In the genomic region with DNA sequence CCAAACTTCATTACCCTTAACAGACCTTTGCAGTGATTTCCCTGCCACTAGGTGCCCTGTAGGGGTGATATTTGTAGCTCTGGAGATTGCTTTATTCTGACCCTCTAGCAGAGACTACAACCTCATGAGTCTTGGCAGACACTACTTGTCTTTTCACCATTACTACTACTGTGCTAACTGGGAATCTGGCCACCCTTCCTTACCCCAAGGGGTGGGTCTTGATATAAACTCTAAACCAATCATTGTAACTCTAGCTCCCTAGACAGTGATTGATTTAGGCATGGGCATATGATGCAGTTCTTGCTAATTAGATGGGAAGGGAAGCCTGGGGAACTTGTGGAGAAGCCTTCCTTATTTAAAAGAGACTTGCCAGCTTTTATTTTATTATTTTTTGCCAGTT, we compare ENCODE assay signal across 10 cellular contexts. TPM values are rescaled to one million over a fixed set of nuclear protein-coding genes. Genes with fewer than 3 reads are reported as not detected.
A peak's percentile ranks its signal among the peaks of the same experiment; 100 is the strongest.
DNase-seq lines count a peak whose midpoint lies in the region; ATAC-seq and TF ChIP-seq lines count a peak whose summit lies in the region.
"Had no signal": no experiment of that assay in that cellular context is flagged by ENCODE, and none has a peak within 500 bp of the region (broad histone marks: within the 10 kb centered on the region; RNA-seq: fewer than 3 reads in every experiment).

No MANE protein-coding gene starts in this region.

- no peak for TF ChIP-seq CTCF in activated CD8-positive, alpha-beta T cell treated with anti-CD3 and anti-CD28 coated beads for 36 hours (IDR thresholded peaks at IDR 0.05)
- no peak for TF ChIP-seq CTCF in neural crest cell (conservative IDR thresholded peaks at IDR 0.05)

- peaks cover 26% of the 10 kb centered on the region for H3K36me3 Mint-ChIP-seq in activated CD8-positive, alpha-beta T cell treated with anti-CD3 and anti-CD28 coated beads for 36 hours (ENCODE audit: low read depth)
- peaks cover 24% of the 10 kb centered on the region for H3K36me3 Mint-ChIP-seq in activated CD8-positive, alpha-beta T cell treated with anti-CD3 and anti-CD28 coated beads, Interleukin-2, amount 10 ng/mL, durations not matched to agents 7 days and 5 days (ENCODE audit: low read depth)
- peaks cover 24% of the 10 kb centered on the region for H3K36me3 Mint-ChIP-seq in central memory CD8-positive, alpha-beta T cell (ENCODE audit: insufficient read depth)
- no peaks in the 10 kb centered on the region for H3K36me3 Mint-ChIP-seq in neural crest cell (ENCODE audit: low read depth)

- no peak for DNase-seq in activated CD8-positive, alpha-beta T cell treated with anti-CD3 and anti-CD28 coated beads for 36 hours
- DNase-seq in activated CD8-positive, alpha-beta T cell treated with anti-CD3 and anti-CD28 coated beads, Interleukin-2, amount 10 ng/mL, durations not matched to agents 7 days and 5 days: no peak
- DNase-seq in NCI-H226 (peak; percentile 48), neural crest cell (ENCODE audit: low read depth, low spot score) (no peak), Ammon's horn (ENCODE audit: low spot score) (no peak)
- DNase-seq in central memory CD8-positive, alpha-beta T cell (ENCODE audit: low spot score in 2 of 2): no peak
- DNase-seq: EL, NCI-H1930 had no signal

- no peaks in the 10 kb centered on the region for H3K9me3 Mint-ChIP-seq in activated CD8-positive, alpha-beta T cell treated with anti-CD3 and anti-CD28 coated beads for 36 hours
- no peaks in the 10 kb centered on the region for H3K9me3 Mint-ChIP-seq in activated CD8-positive, alpha-beta T cell treated with anti-CD3 and anti-CD28 coated beads, Interleukin-2, amount 10 ng/mL, durations not matched to agents 7 days and 5 days (ENCODE audit: insufficient read depth)
- H3K9me3 Mint-ChIP-seq in central memory CD8-positive, alpha-beta T cell: no peaks in the 10 kb centered on the region
- H3K9me3 Mint-ChIP-seq in neural crest cell: no peaks in the 10 kb centered on the region

- H3K27me3 Mint-ChIP-seq in activated CD8-positive, alpha-beta T cell treated with anti-CD3 and anti-CD28 coated beads for 36 hours: no peaks in the 10 kb centered on the region
- no peaks in the 10 kb centered on the region for H3K27me3 Mint-ChIP-seq in activated CD8-positive, alpha-beta T cell treated with anti-CD3 and anti-CD28 coated beads, Interleukin-2, amount 10 ng/mL, durations not matched to agents 7 days and 5 days (ENCODE audit: low read depth)
- H3K27me3 Mint-ChIP-seq in central memory CD8-positive, alpha-beta T cell: no peaks in the 10 kb centered on the region
- H3K27me3 Mint-ChIP-seq in neural crest cell (ENCODE audit: low read depth): no peaks in the 10 kb centered on the region

- peak overlapping the region; percentile 8 for H3K27ac Mint-ChIP-seq in activated CD8-positive, alpha-beta T cell treated with anti-CD3 and anti-CD28 coated beads for 36 hours
- H3K27ac Mint-ChIP-seq in activated CD8-positive, alpha-beta T cell treated with anti-CD3 and anti-CD28 coated beads, Interleukin-2, amount 10 ng/mL, durations not matched to agents 7 days and 5 days: no peak overlapping the region
- H3K27ac Mint-ChIP-seq in central memory CD8-positive, alpha-beta T cell (ENCODE audit: low read depth): no peak overlapping the region
- H3K27ac Mint-ChIP-seq in neural crest cell (ENCODE audit: unreplicated experiment): no peak overlapping the region

- intact Hi-C loops in activated CD8-positive, alpha-beta T cell treated with anti-CD3 and anti-CD28 coated beads for 36 hours (cut with micrococcal nuclease): no loop called here

- no peak overlapping the region for H3K4me3 Mint-ChIP-seq in activated CD8-positive, alpha-beta T cell treated with anti-CD3 and anti-CD28 coated beads for 36 hours
- H3K4me3 Mint-ChIP-seq in activated CD8-positive, alpha-beta T cell treated with anti-CD3 and anti-CD28 coated beads, Interleukin-2, amount 10 ng/mL, durations not matched to agents 7 days and 5 days: no peak overlapping the region
- peak overlapping the region; percentile 98 for H3K4me3 Mint-ChIP-seq in central memory CD8-positive, alpha-beta T cell
- peak overlapping the region; percentile 80 for H3K4me3 Mint-ChIP-seq in neural crest cell

- CTCF ChIA-PET in activated CD8-positive, alpha-beta T cell treated with anti-CD3 and anti-CD28 coated beads for 36 hours (lab: Charles Lee): interaction anchor here (1.0 to 2.5 kb wide), 9 partner anchors 8 to 136 kb away, joined by 3 to 9 read pairs (median 5); a partner anchor contains a TSS
- CTCF ChIA-PET in activated CD8-positive, alpha-beta T cell treated with anti-CD3 and anti-CD28 coated beads, Interleukin-2, amount 10 ng/mL, durations not matched to agents 7 days and 5 days (lab: Charles Lee): interaction anchor here (1.1 to 2.7 kb wide), 10 partner anchors 11 to 137 kb away, joined by 3 to 16 read pairs (median 4); a partner anchor contains a TSS

- POLR2A ChIA-PET in activated CD8-positive, alpha-beta T cell treated with anti-CD3 and anti-CD28 coated beads for 36 hours (lab: Charles Lee): interaction anchor here (0.8 to 1.6 kb wide), 5 partner anchors 11 to 133 kb away, joined by 3 to 4 read pairs (median 3); no protein-coding TSS in a partner anchor
- POLR2A ChIA-PET in activated CD8-positive, alpha-beta T cell treated with anti-CD3 and anti-CD28 coated beads, Interleukin-2, amount 10 ng/mL, durations not matched to agents 7 days and 5 days (lab: Charles Lee): interaction anchor here (0.6 kb wide), 1 partner anchor 39 kb away, joined by 3 read pairs; a partner anchor contains a TSS

- peaks cover 55% of the 10 kb centered on the region for H3K4me1 Mint-ChIP-seq in activated CD8-positive, alpha-beta T cell treated with anti-CD3 and anti-CD28 coated beads for 36 hours (ENCODE audit: low read depth)
- peaks cover 52% of the 10 kb centered on the region for H3K4me1 Mint-ChIP-seq in activated CD8-positive, alpha-beta T cell treated with anti-CD3 and anti-CD28 coated beads, Interleukin-2, amount 10 ng/mL, durations not matched to agents 7 days and 5 days (ENCODE audit: low read depth)
- H3K4me1 Mint-ChIP-seq in central memory CD8-positive, alpha-beta T cell: peaks cover 64% of the 10 kb centered on the region
- peaks cover 36% of the 10 kb centered on the region for H3K4me1 Mint-ChIP-seq in neural crest cell

- no peak for ATAC-seq in activated CD8-positive, alpha-beta T cell treated with anti-CD3 and anti-CD28 coated beads for 36 hours
- ATAC-seq in activated CD8-positive, alpha-beta T cell treated with anti-CD3 and anti-CD28 coated beads, Interleukin-2, amount 10 ng/mL, durations not matched to agents 7 days and 5 days: no peak
- ATAC-seq in central memory CD8-positive, alpha-beta T cell (replicated peaks; ENCODE audit: extremely low read depth, poor library complexity, severe bottlenecking): no peak
- ATAC-seq in HG02610 (IDR thresholded peaks at IDR 0.05; ENCODE audit: unreplicated experiment) (no peak), HG03469 (IDR thresholded peaks at IDR 0.05; ENCODE audit: unreplicated experiment) (no peak)

RNA-seq across cellular contexts. Expression of a gene that starts 3.9 kb away (rescaled TPM):
- 10 to 100 TPM; 70.8 to 74.3 TPM for total RNA-seq in activated CD8-positive, alpha-beta T cell treated with anti-CD3 and anti-CD28 coated beads for 36 hours
- 10 to 100 TPM; 65.7 to 67.2 TPM for total RNA-seq in activated CD8-positive, alpha-beta T cell treated with anti-CD3 and anti-CD28 coated beads, Interleukin-2, amount 10 ng/mL, durations not matched to agents 7 days and 5 days
- 63.6 and 70.0 TPM in 2 replicates for total RNA-seq in neural crest cell

RNA-seq across cellular contexts. Expression of a gene that starts 39.0 kb away (rescaled TPM):
- 10 to 100 TPM; 25.3 to 27.7 TPM for total RNA-seq in activated CD8-positive, alpha-beta T cell treated with anti-CD3 and anti-CD28 coated beads for 36 hours
- total RNA-seq in activated CD8-positive, alpha-beta T cell treated with anti-CD3 and anti-CD28 coated beads, Interleukin-2, amount 10 ng/mL, durations not matched to agents 7 days and 5 days: 10 to 100 TPM; 32.6 to 36.2 TPM
- total RNA-seq in neural crest cell: 34.8 and 36.0 TPM in 2 replicates

Comparison
In these comparisons a context has a peak if more than half of its experiments do, and no peak if none do; other contexts are left out.
1. H3K4me3 Mint-ChIP-seq: peak in central memory CD8-positive, alpha-beta T cell (single experiment) and neural crest cell (single experiment); none in activated CD8-positive, alpha-beta T cell treated with anti-CD3 and anti-CD28 coated beads for 36 hours (single experiment) and activated CD8-positive, alpha-beta T cell treated with anti-CD3 and anti-CD28 coated beads, Interleukin-2, amount 10 ng/mL, durations not matched to agents 7 days and 5 days (single experiment).